In the genomic region with DNA sequence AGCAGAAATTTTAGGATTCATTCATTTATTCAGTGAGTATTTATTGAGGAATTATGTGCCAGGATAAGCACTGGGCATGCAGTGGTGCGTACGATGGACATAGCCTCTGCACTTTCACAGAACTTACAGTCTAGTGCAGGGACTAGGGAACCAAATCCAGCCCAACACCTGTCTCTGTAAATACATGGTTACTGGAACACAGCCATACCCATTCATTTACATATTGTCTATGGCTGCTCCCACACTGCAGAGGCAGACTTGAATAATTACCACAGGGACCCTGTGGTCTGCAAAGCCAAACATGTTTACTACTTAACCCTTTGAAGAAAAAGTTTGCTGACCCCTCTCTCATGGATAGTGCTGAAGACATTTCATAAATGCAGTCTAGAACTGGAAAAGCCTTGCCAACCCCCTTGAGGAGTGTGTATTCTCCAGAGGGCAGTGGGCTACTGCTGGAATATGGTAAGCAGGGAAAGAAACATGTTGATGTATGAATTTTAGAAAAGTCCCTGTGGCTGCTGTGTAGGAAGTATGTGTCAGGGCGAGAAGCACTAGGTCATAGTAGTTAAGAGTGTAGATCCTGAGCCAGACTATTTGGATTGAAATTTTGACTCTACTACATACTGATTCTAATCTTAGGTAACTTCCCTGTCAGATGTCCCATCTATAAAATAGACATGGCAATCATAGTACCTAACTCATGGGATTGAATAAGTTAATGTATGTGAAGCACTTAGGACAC, we compare ENCODE assay signal across 8 cellular contexts.
DNase-seq lines count a peak whose midpoint lies in the region; ATAC-seq lines count a peak whose summit lies in the region.

No MANE protein-coding gene starts in this region.

- DNase-seq in astrocyte of the hippocampus (ENCODE audit: low read depth, low spot score) (peak; percentile 22), activated gamma-delta T cell (lab: John Stamatoyannopoulos, UW) (no peak), AG08395 (ENCODE audit: low spot score) (no peak)
- DNase-seq in stimulated activated CD4-positive, alpha-beta T cell treated with anti-CD3 and anti-CD28 coated beads, Interleukin-1b, Interleukin-23, amount 100 ng/mL, for 48 hours, result no peak
- DNase-seq in stimulated activated naive CD4-positive, alpha-beta T cell (lab: John Stamatoyannopoulos, UW), result no peak

- peak; percentile 68 for ATAC-seq in GM18867 (IDR thresholded peaks at IDR 0.05; ENCODE audit: unreplicated experiment)
- peak; percentile 61 for ATAC-seq in GM21717 (IDR thresholded peaks at IDR 0.05; ENCODE audit: unreplicated experiment)
- peak; percentile 81 for ATAC-seq in HG03439 (IDR thresholded peaks at IDR 0.05; ENCODE audit: unreplicated experiment)
